ENCODE assay signal across 8 cellular contexts in genomic region chr14:24365600-24366374, GRCh38. TPM values are rescaled to one million over a fixed set of nuclear protein-coding genes. Genes with fewer than 3 reads are reported as not detected.
DNase-seq lines count a peak whose midpoint lies in the region; ATAC-seq and TF ChIP-seq lines count a peak whose summit lies in the region.

No MANE protein-coding gene starts in this region.

- peak; percentile 92 for TF ChIP-seq CTCF in choroid plexus epithelial cell (conservative IDR thresholded peaks at IDR 0.05; ENCODE audit: low read depth, low read length)

- DNase-seq in DMS79 treated with DMSO at 0.1 percent for 48 hours (lab: John Stamatoyannopoulos, UW) = peak; percentile 95
- DNase-seq in NCI-H2171 treated with DMSO at 0.1 percent for 48 hours (lab: John Stamatoyannopoulos, UW) = peak; percentile 94
- DNase-seq in activated CD4-positive, alpha-beta T cell treated with anti-CD3 and anti-CD28 coated beads for 24 hours (ENCODE audit: low read depth in 2 of 2) = peak; percentile 42 to 62
- DNase-seq in choroid plexus epithelial cell (ENCODE audit: low read depth) = peak; percentile 97
- DNase-seq in kidney glomerular epithelial cell (lab: John Stamatoyannopoulos, UW) = peak; percentile 69
- DNase-seq in stimulated activated CD4-positive, alpha-beta T cell treated with anti-CD3 and anti-CD28 coated beads, Interleukin-1b, Interleukin-23, amount 100 ng/mL, for 48 hours = peak; percentile 80
- DNase-seq in occipital lobe (lab: John Stamatoyannopoulos, UW) = no peak

- peak overlapping the region; percentile 46 for H3K4me3 ChIP-seq in choroid plexus epithelial cell (ENCODE audit: low read depth, low read length)

- ATAC-seq in HG02678 (IDR thresholded peaks at IDR 0.05; ENCODE audit: unreplicated experiment) = peak; percentile 36

RNA-seq across cellular contexts. Expression of gene NFATC4, which starts 2.2 kb away (rescaled TPM):
- total RNA-seq in occipital lobe = 5.1 TPM

RNA-seq across cellular contexts. Expression of gene RIPK3, which starts 26.0 kb away (rescaled TPM):
- total RNA-seq in occipital lobe = 0.47 TPM

RNA-seq across cellular contexts. Expression of gene ADCY4, which starts 30.9 kb away (rescaled TPM):
- total RNA-seq in occipital lobe = 1.4 TPM

RNA-seq across cellular contexts. Expression of gene NYNRIN, which starts 33.0 kb away (rescaled TPM):
- total RNA-seq in occipital lobe = 15.0 TPM

RNA-seq across cellular contexts. Expression of gene LTB4R, which starts 54.5 kb away (rescaled TPM):
- 1.6 TPM for total RNA-seq in occipital lobe
